In the genomic region with DNA sequence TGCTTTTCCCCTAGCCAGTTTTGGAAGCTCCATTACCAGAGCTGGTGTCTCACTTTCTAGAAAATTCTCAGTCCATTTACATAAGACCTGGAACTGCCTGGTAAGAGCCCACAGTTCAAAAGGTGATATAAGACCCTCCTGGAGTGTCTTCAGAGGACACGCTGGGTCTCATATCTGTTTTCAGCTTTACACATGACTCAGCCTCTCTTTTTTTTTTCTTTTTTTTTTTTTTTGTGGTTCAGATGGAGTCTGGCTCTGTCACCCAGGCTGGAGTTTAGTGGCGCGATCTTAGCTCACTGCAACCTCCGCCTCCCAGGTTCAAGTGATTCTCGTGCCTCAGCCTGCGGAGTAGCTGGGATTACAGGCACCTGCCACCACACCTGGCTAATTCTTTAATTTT, we compare ENCODE assay signal across 1 cellular context.
TF ChIP-seq lines count a peak whose summit lies in the region.

No MANE protein-coding gene starts in this region.

TF ChIP-seq in IMR-90, 13 proteins besides CTCF, POLR2A, EP300 and RAD21 (continued from another document):
- TF ChIP-seq ELK1 (IDR thresholded peaks at IDR 0.05; ENCODE audit: borderline replicate concordance, low read depth, low read length): no peak
- TF ChIP-seq CHD1 (IDR thresholded peaks at IDR 0.05; ENCODE audit: low read depth, low read length): no peak
- no peak for TF ChIP-seq RCOR1 (IDR thresholded peaks at IDR 0.05; ENCODE audit: insufficient replicate concordance, low read length)
- no peak for TF ChIP-seq NFE2L2 (IDR thresholded peaks at IDR 0.05; ENCODE audit: low read depth, low read length)
- TF ChIP-seq MXI1 (IDR thresholded peaks at IDR 0.05; ENCODE audit: borderline replicate concordance, low read depth, low read length): no peak
TF ChIP-seq in IMR-90: peak in this region for 0.
